ENCODE assay signal across 11 cellular contexts in the genomic region with DNA sequence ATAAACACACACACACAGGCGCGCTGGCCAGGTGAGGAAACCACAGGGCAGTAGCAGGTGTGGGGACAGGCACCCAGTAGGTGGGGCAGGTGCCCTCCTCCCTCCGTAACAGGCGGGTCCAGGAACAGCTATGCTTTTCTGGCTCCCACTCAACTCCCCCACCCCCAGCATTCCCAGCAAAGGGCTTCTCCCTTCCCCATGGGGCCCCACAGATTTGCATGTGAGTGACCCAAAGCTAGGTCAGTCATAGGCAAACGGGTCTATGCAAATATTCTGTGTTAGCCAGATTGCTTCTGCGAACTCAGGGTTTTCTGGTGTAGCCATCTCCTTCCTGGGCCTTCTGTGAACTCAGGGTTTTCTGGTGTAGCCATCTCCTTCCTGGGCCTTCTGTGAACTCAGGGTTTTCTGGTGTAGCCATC.
DNase-seq lines count a peak whose midpoint lies in the region; ATAC-seq and TF ChIP-seq lines count a peak whose summit lies in the region.
"Had no signal": no experiment of that assay in that cellular context is flagged by ENCODE, and none has a peak within 500 bp of the region (broad histone marks: within the 10 kb centered on the region; RNA-seq: fewer than 3 reads in every experiment).

No MANE protein-coding gene starts in this region.

- H3K4me2 ChIP-seq in OCI-LY1 (ENCODE audit: low read length) (peak overlapping the region; percentile 32; the same call in 1 of the 2 replicates), neuronal stem cell (ENCODE audit: insufficient read depth, low read length, poor library complexity, severe bottlenecking) (no peak overlapping the region)

- H3K14ac ChIP-seq in neuronal stem cell (ENCODE audit: low read length): no peak overlapping the region

- H3K9me3 ChIP-seq in OCI-LY1 (ENCODE audit: low read length): no peaks in the 10 kb centered on the region
- H3K9me3 ChIP-seq in neuronal stem cell (replicated peaks in 1 of 2; ENCODE audit: control insufficient read depth in 2 of 2, insufficient read depth in 1 of 2, low read depth in 1 of 2, low read length in 2 of 2): peaks cover 2 to 7% of the 10 kb centered on the region in 2 donors

- ATAC-seq in HG02970 (IDR thresholded peaks at IDR 0.05; ENCODE audit: low FRiP score, unreplicated experiment): no peak

- H2AFZ ChIP-seq in OCI-LY1 (ENCODE audit: low read length): no peak overlapping the region
- peak overlapping the region; percentile 62 for H2AFZ ChIP-seq in neuronal stem cell (ENCODE audit: low read length)

- H3K18ac ChIP-seq in neuronal stem cell (ENCODE audit: low read length): peak overlapping the region; percentile 85

- H2BK5ac ChIP-seq in neuronal stem cell (ENCODE audit: low read length): no peak overlapping the region

- H3F3A ChIP-seq in OCI-LY1 (ENCODE audit: insufficient read depth, low read length): no peaks in the 10 kb centered on the region

- DNase-seq in NCI-H2196 (lab: John Stamatoyannopoulos, UW; ENCODE audit: unreplicated experiment) (peak; percentile 29), NCI-H2196 treated with DMSO at 0.1 percent for 48 hours (lab: John Stamatoyannopoulos, UW; ENCODE audit: unreplicated experiment) (no peak), H7 (peak; percentile 90), neuronal stem cell (ENCODE audit: low spot score) (no peak), cerebellar cortex (ENCODE audit: low spot score) (no peak), SW 1271 (lab: John Stamatoyannopoulos, UW) (no peak)
- DNase-seq: activated CD4-positive, alpha-beta T cell treated with anti-CD3 and anti-CD28 coated beads, Interleukin-2, amount 10 ng/mL, durations not matched to agents 7 days and 5 days; activated naive CD4-positive, alpha-beta T cell had no signal

- H2AK5ac ChIP-seq in neuronal stem cell (ENCODE audit: low read depth, low read length): no peak overlapping the region

- H2BK120ac ChIP-seq in neuronal stem cell (ENCODE audit: low read depth, low read length): no peak overlapping the region

- H3K9me2 ChIP-seq in OCI-LY1 (ENCODE audit: low read depth, low read length): no peaks in the 10 kb centered on the region

- no peak overlapping the region for H4K8ac ChIP-seq in neuronal stem cell (ENCODE audit: low read depth, low read length)

- no peak overlapping the region for H3K4ac ChIP-seq in neuronal stem cell (ENCODE audit: low read length)

- H3K4me1 ChIP-seq in OCI-LY1 (ENCODE audit: insufficient read depth, low read length, severe bottlenecking) (peaks cover 32% of the 10 kb centered on the region), neuronal stem cell (ENCODE audit: control insufficient read depth in 2 of 2, insufficient read depth in 1 of 2, low read depth in 1 of 2, low read length in 2 of 2) (peaks cover 5% of the 10 kb centered on the region in 2 donors)

- H3K27ac ChIP-seq in OCI-LY1 (ENCODE audit: low read depth, low read length, poor library complexity, severe bottlenecking) (no peak overlapping the region), neuronal stem cell (replicated peaks; ENCODE audit: low read length) (no peak overlapping the region)
- H3K27ac ChIP-seq: cardiac muscle cell had no signal

- H2BK12ac ChIP-seq in neuronal stem cell (ENCODE audit: low read length): no peak overlapping the region

- H2BK15ac ChIP-seq in neuronal stem cell (ENCODE audit: low read length): no peak overlapping the region

- H3K27me3 ChIP-seq in H7 (ENCODE audit: control insufficient read depth, insufficient read depth, low read length) (no peaks in the 10 kb centered on the region), OCI-LY1 (ENCODE audit: insufficient read depth, low read length) (peaks cover 12% of the 10 kb centered on the region; the same call in 1 of the 2 replicates), neuronal stem cell (ENCODE audit: control insufficient read depth in 3 of 3, insufficient read depth in 3 of 3, low read depth in 1 of 3, low read length in 3 of 3) (no peaks in the 10 kb centered on the region)
- H3K27me3 ChIP-seq: cardiac muscle cell had no signal

- H3K79me2 ChIP-seq in OCI-LY1 (ENCODE audit: insufficient read depth, low read length): no peaks in the 10 kb centered on the region

- H4K20me1 ChIP-seq in OCI-LY1 (ENCODE audit: insufficient read depth, low read length): no peaks in the 10 kb centered on the region

- H4K91ac ChIP-seq in neuronal stem cell (ENCODE audit: low read depth, low read length, poor library complexity): no peak overlapping the region

- WGBS in neuronal stem cell (ENCODE audit: extremely low coverage in 2 of 2, insufficient read length in 2 of 2, insufficient replicate concordance in 1 of 2), 2 donors: no CpG with 5 or more reads among the region's 6 CpGs

- TF ChIP-seq CTCF in OCI-LY1 (IDR thresholded peaks at IDR 0.05; ENCODE audit: low read length): no peak

- H3K9ac ChIP-seq in OCI-LY1 (ENCODE audit: low read length): no peak overlapping the region
- H3K9ac ChIP-seq in neuronal stem cell (ENCODE audit: low read depth, low read length, poor library complexity): peak overlapping the region; percentile 70

- peak overlapping the region; percentile 80 for H3K23ac ChIP-seq in neuronal stem cell (ENCODE audit: low read depth, low read length, poor library complexity)

- H3K4me3 ChIP-seq in H7 (ENCODE audit: insufficient read depth, low read depth, low read length) (no peak overlapping the region), OCI-LY1 (ENCODE audit: low read depth, low read length, poor library complexity, severe bottlenecking) (no peak overlapping the region), neuronal stem cell (ENCODE audit: low read length in 2 of 2) (no peak overlapping the region)
- H3K4me3 ChIP-seq: cardiac muscle cell had no signal

- H3K36me3 ChIP-seq in H7 (replicated peaks; ENCODE audit: control insufficient read depth, insufficient read depth, low read length) (no peaks in the 10 kb centered on the region), OCI-LY1 (ENCODE audit: insufficient read depth, low read length) (no peaks in the 10 kb centered on the region; the same call in 1 of the 2 replicates), neuronal stem cell (replicated peaks in 1 of 2; ENCODE audit: control insufficient read depth in 2 of 2, insufficient read depth in 2 of 2, low read length in 2 of 2) (no peaks in the 10 kb centered on the region)
- H3K36me3 ChIP-seq: cardiac muscle cell had no signal

- H3K79me1 ChIP-seq in neuronal stem cell (ENCODE audit: low read depth, low read length): no peaks in the 10 kb centered on the region

Comparison
In these comparisons a context has a peak if more than half of its experiments do, and no peak if none do; other contexts are left out.
1. DNase-seq: peak in NCI-H2196 (single experiment) and H7 (single experiment); none in NCI-H2196 treated with DMSO at 0.1 percent for 48 hours (single experiment), neuronal stem cell (single experiment), cerebellar cortex (single experiment) and SW 1271 (0 of 2).